24 cellular contexts compared by ENCODE assay signal in the genomic region with DNA sequence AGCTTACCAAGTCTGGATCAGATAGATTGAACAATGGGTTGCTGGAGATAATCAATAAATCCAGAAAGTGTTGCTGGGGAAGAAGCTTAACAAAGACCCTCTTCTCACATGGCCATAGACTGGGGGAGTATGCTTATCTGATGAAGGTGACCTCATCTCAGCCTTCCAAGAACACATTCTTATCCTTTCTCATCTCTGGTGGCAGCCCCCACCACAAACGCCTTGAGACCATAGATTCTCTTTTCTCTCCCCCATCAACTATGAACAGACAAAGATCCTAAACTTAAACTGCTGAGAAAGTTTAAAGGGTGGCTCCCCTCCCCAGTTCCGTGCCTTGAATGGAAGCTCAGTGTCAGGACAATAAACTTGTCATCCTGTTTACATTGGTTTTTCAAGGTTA.
A peak's percentile ranks its signal among the peaks of the same experiment; 100 is the strongest.
DNase-seq lines count a peak whose midpoint lies in the region; ATAC-seq and TF ChIP-seq lines count a peak whose summit lies in the region.
"Had no signal": no experiment of that assay in that cellular context is flagged by ENCODE, and none has a peak within 500 bp of the region (broad histone marks: within the 10 kb centered on the region; RNA-seq: fewer than 3 reads in every experiment).

No MANE protein-coding gene starts in this region.

- WGBS in upper lobe of left lung, 2 donors, result 54 to 72% methylated on average over 2 of the region's 2 CpGs

- TF ChIP-seq EP300 in upper lobe of left lung (IDR thresholded peaks at IDR 0.05), result no peak

- no peak overlapping the region for H3K4me3 Mint-ChIP-seq in activated CD8-positive, alpha-beta memory T cell treated with anti-CD3 and anti-CD28 coated beads, Interleukin-2, amount 10 ng/mL, durations not matched to agents 7 days and 5 days
- H3K4me3 Mint-ChIP-seq: CD8-positive, alpha-beta T cell had no signal

- DNase-seq in activated CD8-positive, alpha-beta memory T cell treated with anti-CD3 and anti-CD28 coated beads, Interleukin-2, amount 10 ng/mL, durations not matched to agents 7 days and 5 days, result no peak
- no peak for DNase-seq in activated CD8-positive, alpha-beta memory T cell treated with anti-CD3 and anti-CD28 coated beads for 24 hours
- no peak for DNase-seq in RWPE2 (ENCODE audit: low spot score)
- peak; percentile 22 for DNase-seq in left kidney (ENCODE audit: low read depth, low spot score)
- DNase-seq in upper lobe of left lung, result no peak
- no peak for DNase-seq in NCI-H226
- DNase-seq in iPS-NIHi7 (ENCODE audit: extremely low spot score), result no peak
- DNase-seq in putamen (ENCODE audit: low spot score), result no peak
- DNase-seq: AML-193; C1 segment of cervical spinal cord; CD8-positive, alpha-beta T cell; GF-D8; GOT3; HCEC 1CT; IMR-90; Karpas-422; NCI-H1048; NCI-H1436; NCI-H187 treated with DMSO at 0.1 percent for 48 hours; NCI-H2227 treated with DMSO at 0.1 percent for 48 hours; NCI-H510A treated with DMSO at 0.1 percent for 48 hours; NCI-H748 treated with DMSO at 0.1 percent for 48 hours; NK-92 treated with Interleukin-12 subunit alpha and Interleukin-12 subunit beta, amount 100 ng/mL, for 24 hours had no signal

- H3K4me3 ChIP-seq in RWPE2 (ENCODE audit: severe bottlenecking) (no peak overlapping the region), upper lobe of left lung (no peak overlapping the region)

- TF ChIP-seq CTCF in RWPE2 (IDR thresholded peaks at IDR 0.05; ENCODE audit: poor library complexity, severe bottlenecking) (no peak), upper lobe of left lung (IDR thresholded peaks at IDR 0.05) (no peak)

- H3K4me1 ChIP-seq in RWPE2 (ENCODE audit: insufficient read depth, poor library complexity, severe bottlenecking), result peaks cover 29% of the 10 kb centered on the region
- H3K4me1 ChIP-seq in upper lobe of left lung, result peaks cover 0 to 11% (median 0%) of the 10 kb centered on the region in 4 donors

- peaks cover 4% of the 10 kb centered on the region for H3K9me3 ChIP-seq in RWPE2 (ENCODE audit: severe bottlenecking)
- H3K9me3 ChIP-seq in upper lobe of left lung, result no peaks in the 10 kb centered on the region

- CTCF ChIA-PET in activated CD8-positive, alpha-beta memory T cell treated with anti-CD3 and anti-CD28 coated beads, Interleukin-2, amount 10 ng/mL, durations not matched to agents 7 days and 5 days (lab: Charles Lee), result interaction anchor here (1.3 to 1.8 kb wide), 2 partner anchors 16 to 428 kb away, joined by 3 to 5 read pairs; no protein-coding TSS in a partner anchor

- H3K27ac Mint-ChIP-seq in activated CD8-positive, alpha-beta memory T cell treated with anti-CD3 and anti-CD28 coated beads, Interleukin-2, amount 10 ng/mL, durations not matched to agents 7 days and 5 days, result peak overlapping the region; percentile 7
- H3K27ac Mint-ChIP-seq: CD8-positive, alpha-beta T cell had no signal

- H3K9me3 Mint-ChIP-seq in activated CD8-positive, alpha-beta memory T cell treated with anti-CD3 and anti-CD28 coated beads, Interleukin-2, amount 10 ng/mL, durations not matched to agents 7 days and 5 days (ENCODE audit: low read depth), result peaks cover 2% of the 10 kb centered on the region
- H3K9me3 Mint-ChIP-seq: CD8-positive, alpha-beta T cell had no signal

- H3K36me3 ChIP-seq in RWPE2 (ENCODE audit: low read depth), result no peaks in the 10 kb centered on the region
- no peaks in the 10 kb centered on the region for H3K36me3 ChIP-seq in upper lobe of left lung

- H3K36me3 Mint-ChIP-seq in activated CD8-positive, alpha-beta memory T cell treated with anti-CD3 and anti-CD28 coated beads, Interleukin-2, amount 10 ng/mL, durations not matched to agents 7 days and 5 days, result peaks cover 29% of the 10 kb centered on the region
- H3K36me3 Mint-ChIP-seq: CD8-positive, alpha-beta T cell had no signal

- H3K27me3 ChIP-seq in RWPE2 (ENCODE audit: insufficient read depth, poor library complexity, severe bottlenecking), result no peaks in the 10 kb centered on the region
- no peaks in the 10 kb centered on the region for H3K27me3 ChIP-seq in upper lobe of left lung

- H3K4me1 Mint-ChIP-seq in activated CD8-positive, alpha-beta memory T cell treated with anti-CD3 and anti-CD28 coated beads, Interleukin-2, amount 10 ng/mL, durations not matched to agents 7 days and 5 days, result peaks cover 56% of the 10 kb centered on the region

- H3K27me3 Mint-ChIP-seq in activated CD8-positive, alpha-beta memory T cell treated with anti-CD3 and anti-CD28 coated beads, Interleukin-2, amount 10 ng/mL, durations not matched to agents 7 days and 5 days, result peaks cover 26% of the 10 kb centered on the region

- no peak for TF ChIP-seq POLR2A in upper lobe of left lung (IDR thresholded peaks at IDR 0.05)

- H3K27ac ChIP-seq in RWPE2 (ENCODE audit: poor library complexity, severe bottlenecking) (peak overlapping the region; percentile 77), upper lobe of left lung (peak overlapping the region in 3 of 4 donors; percentile 29 to 40 (median 31))
- H3K27ac ChIP-seq: 22Rv1 had no signal

- no peak for ATAC-seq in activated CD8-positive, alpha-beta memory T cell treated with anti-CD3 and anti-CD28 coated beads, Interleukin-2, amount 10 ng/mL, durations not matched to agents 7 days and 5 days
- ATAC-seq in RWPE2 (ENCODE audit: low read depth) (no peak), upper lobe of left lung (ENCODE audit: low FRiP score in 2 of 2) (no peak)
- ATAC-seq: CD8-positive, alpha-beta T cell had no signal
